In genomic region chr4:112938461-112939058, GRCh38 we compare ENCODE assay signal across 8 cellular contexts.
DNase-seq lines count a peak whose midpoint lies in the region; ATAC-seq and TF ChIP-seq lines count a peak whose summit lies in the region.

No MANE protein-coding gene starts in this region.

- CTCF ChIA-PET in activated CD8-positive, alpha-beta memory T cell treated with anti-CD3 and anti-CD28 coated beads, Interleukin-2, amount 10 ng/mL, durations not matched to agents 7 days and 5 days (lab: Charles Lee): interaction anchor here (0.7 to 3.7 kb wide), 12 partner anchors 9 to 302 kb away, joined by 3 to 14 read pairs (median 6); partner anchors contain the start of genes LARP7 and ZGRF1

- peaks cover 10% of the 10 kb centered on the region for H3K27me3 Mint-ChIP-seq in activated CD8-positive, alpha-beta memory T cell treated with anti-CD3 and anti-CD28 coated beads, Interleukin-2, amount 10 ng/mL, durations not matched to agents 7 days and 5 days

- H3K9me2 ChIP-seq in hepatocyte (replicated peaks; ENCODE audit: insufficient read depth): no peaks in the 10 kb centered on the region

- no peak overlapping the region for H3K27ac Mint-ChIP-seq in activated CD8-positive, alpha-beta memory T cell treated with anti-CD3 and anti-CD28 coated beads, Interleukin-2, amount 10 ng/mL, durations not matched to agents 7 days and 5 days

- peak; percentile 66 for DNase-seq in A172 (ENCODE audit: low spot score)
- peak; percentile 27 for DNase-seq in GM04504 (ENCODE audit: low read depth)
- peak; percentile 43 for DNase-seq in hepatocyte (ENCODE audit: low spot score)
- no peak for DNase-seq in tibial nerve (ENCODE audit: low spot score in 2 of 2)
- no peak for DNase-seq in NCI-H187 treated with DMSO at 0.1 percent for 48 hours (lab: John Stamatoyannopoulos, UW)
- no peak for DNase-seq in activated CD8-positive, alpha-beta memory T cell treated with anti-CD3 and anti-CD28 coated beads, Interleukin-2, amount 10 ng/mL, durations not matched to agents 7 days and 5 days

- TF ChIP-seq CTCF in LNCAP (IDR thresholded peaks at IDR 0.05) (peak; percentile 73), VCaP (conservative IDR thresholded peaks at IDR 0.05) (peak; percentile 89), hepatocyte (IDR thresholded peaks at IDR 0.05; ENCODE audit: poor library complexity) (peak; percentile 80), tibial nerve (IDR thresholded peaks at IDR 0.05) (peak; percentile 53 to 81 (median 77))

- H3K27ac ChIP-seq in VCaP (no peak overlapping the region), hepatocyte (no peak overlapping the region), tibial nerve (no peak overlapping the region)

- H3K4me3 ChIP-seq in hepatocyte (no peak overlapping the region), tibial nerve (no peak overlapping the region)

- H3K4me1 ChIP-seq in hepatocyte (ENCODE audit: insufficient read depth) (no peaks in the 10 kb centered on the region), tibial nerve (peaks cover 0 to 6% (median 0%) of the 10 kb centered on the region in 4 donors)

- no peaks in the 10 kb centered on the region for H3K79me2 ChIP-seq in hepatocyte

- H3K9me3 Mint-ChIP-seq in activated CD8-positive, alpha-beta memory T cell treated with anti-CD3 and anti-CD28 coated beads, Interleukin-2, amount 10 ng/mL, durations not matched to agents 7 days and 5 days (ENCODE audit: low read depth): no peaks in the 10 kb centered on the region

- no peaks in the 10 kb centered on the region for H3K36me3 Mint-ChIP-seq in activated CD8-positive, alpha-beta memory T cell treated with anti-CD3 and anti-CD28 coated beads, Interleukin-2, amount 10 ng/mL, durations not matched to agents 7 days and 5 days

- WGBS in hepatocyte (ENCODE audit: low lambda C conversion rate, missing lambda C conversion rate): 11% methylated on average over 1 of the region's 1 CpG
- 3 to 8% methylated on average over 1 of the region's 1 CpG for WGBS in tibial nerve, 2 donors

- no peaks in the 10 kb centered on the region for H3K4me1 Mint-ChIP-seq in activated CD8-positive, alpha-beta memory T cell treated with anti-CD3 and anti-CD28 coated beads, Interleukin-2, amount 10 ng/mL, durations not matched to agents 7 days and 5 days

- no peaks in the 10 kb centered on the region for H3K9me3 ChIP-seq in hepatocyte (ENCODE audit: low read depth)
- H3K9me3 ChIP-seq in tibial nerve: no peaks in the 10 kb centered on the region

- H3K4me2 ChIP-seq in hepatocyte: no peak overlapping the region

- no peak for TF ChIP-seq EP300 in tibial nerve (IDR thresholded peaks at IDR 0.05)

- no peaks in the 10 kb centered on the region for H4K20me1 ChIP-seq in hepatocyte (ENCODE audit: insufficient read depth, poor library complexity, severe bottlenecking)

- ATAC-seq in activated CD8-positive, alpha-beta memory T cell treated with anti-CD3 and anti-CD28 coated beads, Interleukin-2, amount 10 ng/mL, durations not matched to agents 7 days and 5 days: no peak

- H3K36me3 ChIP-seq in hepatocyte (replicated peaks; ENCODE audit: insufficient read depth, low read depth): no peaks in the 10 kb centered on the region
- no peaks in the 10 kb centered on the region for H3K36me3 ChIP-seq in tibial nerve

- no peak for TF ChIP-seq POLR2A in tibial nerve (IDR thresholded peaks at IDR 0.05)

- H3K27me3 ChIP-seq in hepatocyte (no peaks in the 10 kb centered on the region), tibial nerve (no peaks in the 10 kb centered on the region)

- H2AFZ ChIP-seq in hepatocyte: no peak overlapping the region

- H3K4me3 Mint-ChIP-seq in activated CD8-positive, alpha-beta memory T cell treated with anti-CD3 and anti-CD28 coated beads, Interleukin-2, amount 10 ng/mL, durations not matched to agents 7 days and 5 days: no peak overlapping the region

Comparison
In these comparisons a context has a peak if more than half of its experiments do, and no peak if none do; other contexts are left out.
1. DNase-seq: peak in A172 (single experiment), GM04504 (single experiment) and hepatocyte (single experiment); none in tibial nerve (0 of 2), NCI-H187 treated with DMSO at 0.1 percent for 48 hours (single experiment) and activated CD8-positive, alpha-beta memory T cell treated with anti-CD3 and anti-CD28 coated beads, Interleukin-2, amount 10 ng/mL, durations not matched to agents 7 days and 5 days (single experiment).
2. Peak in every context shown above with its lines, with median percentiles within 50 percentile points of each other: CTCF ChIP-seq.